Comparison of ENCODE assay signal across 8 cellular contexts in the genomic region with DNA sequence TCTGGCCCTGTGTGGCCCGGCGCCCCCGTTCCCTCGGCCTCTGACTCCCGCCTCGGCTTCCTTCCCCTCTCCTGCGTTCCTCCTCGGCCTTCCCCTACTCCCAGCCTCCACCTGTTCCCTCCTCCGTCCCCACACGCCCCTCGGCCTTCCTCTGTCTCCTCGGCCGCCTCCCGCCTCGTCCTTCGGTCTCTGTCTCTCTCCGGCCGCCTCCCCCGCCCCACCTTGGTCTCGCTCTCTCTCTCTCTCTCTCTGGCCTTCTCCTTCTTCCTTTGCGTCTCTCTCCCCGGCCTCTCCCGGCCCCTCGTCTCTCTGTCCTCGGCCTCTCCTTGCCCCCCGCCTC. TPM values are rescaled to one million over a fixed set of nuclear protein-coding genes. Genes with fewer than 3 reads are reported as not detected.
DNase-seq lines count a peak whose midpoint lies in the region; ATAC-seq and TF ChIP-seq lines count a peak whose summit lies in the region.

No MANE protein-coding gene starts in this region.

- peak overlapping the region; percentile 97 for H3K4me3 Mint-ChIP-seq in activated naive CD4-positive, alpha-beta T cell treated with anti-CD3 and anti-CD28 coated beads, Interleukin-2, amount 10 ng/mL, durations not matched to agents 7 days and 5 days
- peak overlapping the region; percentile 83 for H3K4me3 Mint-ChIP-seq in WTC11
- peak overlapping the region; percentile 93 for H3K4me3 Mint-ChIP-seq in stimulated activated effector memory CD8-positive, alpha-beta T cell treated with anti-CD3 and anti-CD28 coated beads, Interleukin-12 subunit alpha, Interleukin-12 subunit beta, amount 100 ng/mL, for 72 hours

- intact Hi-C loops in right cardiac atrium (cut with DNase I): loop anchor here in 3 of 4 donors (5.0 to 10.0 kb wide), 4 partner anchors 52 to 552 kb away; no protein-coding TSS in a partner anchor

- peaks cover 34% of the 10 kb centered on the region for H3K4me1 Mint-ChIP-seq in activated naive CD4-positive, alpha-beta T cell treated with anti-CD3 and anti-CD28 coated beads, Interleukin-2, amount 10 ng/mL, durations not matched to agents 7 days and 5 days
- H3K4me1 Mint-ChIP-seq in WTC11: peaks cover 15% of the 10 kb centered on the region
- H3K4me1 Mint-ChIP-seq in stimulated activated effector memory CD8-positive, alpha-beta T cell treated with anti-CD3 and anti-CD28 coated beads, Interleukin-12 subunit alpha, Interleukin-12 subunit beta, amount 100 ng/mL, for 72 hours: peaks cover 23% of the 10 kb centered on the region

- no peaks in the 10 kb centered on the region for H3K27me3 Mint-ChIP-seq in activated naive CD4-positive, alpha-beta T cell treated with anti-CD3 and anti-CD28 coated beads, Interleukin-2, amount 10 ng/mL, durations not matched to agents 7 days and 5 days
- no peaks in the 10 kb centered on the region for H3K27me3 Mint-ChIP-seq in WTC11 (ENCODE audit: low read depth)

- H3K27ac Mint-ChIP-seq in activated naive CD4-positive, alpha-beta T cell treated with anti-CD3 and anti-CD28 coated beads, Interleukin-2, amount 10 ng/mL, durations not matched to agents 7 days and 5 days: peak overlapping the region; percentile 93
- H3K27ac Mint-ChIP-seq in WTC11: no peak overlapping the region
- peak overlapping the region; percentile 95 for H3K27ac Mint-ChIP-seq in stimulated activated effector memory CD8-positive, alpha-beta T cell treated with anti-CD3 and anti-CD28 coated beads, Interleukin-12 subunit alpha, Interleukin-12 subunit beta, amount 100 ng/mL, for 72 hours

- peak overlapping the region; percentile 87 for H3K4me3 ChIP-seq in right cardiac atrium (ENCODE audit: low read length)

- no peaks in the 10 kb centered on the region for H3K9me3 Mint-ChIP-seq in activated naive CD4-positive, alpha-beta T cell treated with anti-CD3 and anti-CD28 coated beads, Interleukin-2, amount 10 ng/mL, durations not matched to agents 7 days and 5 days
- peaks cover 6% of the 10 kb centered on the region for H3K9me3 Mint-ChIP-seq in WTC11
- H3K9me3 Mint-ChIP-seq in stimulated activated effector memory CD8-positive, alpha-beta T cell treated with anti-CD3 and anti-CD28 coated beads, Interleukin-12 subunit alpha, Interleukin-12 subunit beta, amount 100 ng/mL, for 72 hours: no peaks in the 10 kb centered on the region

- ATAC-seq in HG03103 (IDR thresholded peaks at IDR 0.05; ENCODE audit: low read depth, unreplicated experiment) (peak; percentile 13), WTC11 (peak; percentile 1; the same call in 1 of the 2 replicates), right cardiac atrium (peak in 1 of 2 donors; percentile 24), GM19324 (IDR thresholded peaks at IDR 0.05; ENCODE audit: low FRiP score, unreplicated experiment) (no peak)
- ATAC-seq in stimulated activated effector memory CD8-positive, alpha-beta T cell treated with anti-CD3 and anti-CD28 coated beads, Interleukin-12 subunit alpha, Interleukin-12 subunit beta, amount 100 ng/mL, for 72 hours: peak; percentile 33

- no peaks in the 10 kb centered on the region for H3K27me3 ChIP-seq in right cardiac atrium (ENCODE audit: control insufficient read depth, insufficient read depth)

- under 1% methylated on average over 26 of the region's 26 CpGs for WGBS in right cardiac atrium

- peaks cover 5% of the 10 kb centered on the region for H3K4me1 ChIP-seq in right cardiac atrium (ENCODE audit: control insufficient read depth, insufficient read depth, low read length)

- no peak for DNase-seq in activated naive CD4-positive, alpha-beta T cell treated with anti-CD3 and anti-CD28 coated beads, Interleukin-2, amount 10 ng/mL, durations not matched to agents 7 days and 5 days
- no peak for DNase-seq in activated naive CD4-positive, alpha-beta T cell (lab: John Stamatoyannopoulos, UW)
- DNase-seq in WTC11 (ENCODE audit: low spot score): no peak
- DNase-seq in right cardiac atrium: no peak
- no peak for DNase-seq in stimulated activated effector memory CD8-positive, alpha-beta T cell treated with anti-CD3 and anti-CD28 coated beads, Interleukin-12 subunit alpha, Interleukin-12 subunit beta, amount 100 ng/mL, for 72 hours (ENCODE audit: low spot score in 2 of 2)
- no peak for DNase-seq in GM03348 (ENCODE audit: low spot score)

- CTCF ChIA-PET in activated naive CD4-positive, alpha-beta T cell treated with anti-CD3 and anti-CD28 coated beads, Interleukin-2, amount 10 ng/mL, durations not matched to agents 7 days and 5 days (lab: Charles Lee): no interaction called here
- CTCF ChIA-PET in WTC11 (lab: Charles Lee): interaction anchor here (1.0 kb wide), 2 partner anchors 40 to 81 kb away, joined by 3 read pairs; no protein-coding TSS in a partner anchor

- POLR2A ChIA-PET in WTC11 (lab: Charles Lee): interaction anchor here (0.5 kb wide), 1 partner anchor 119 kb away, joined by 3 read pairs; no protein-coding TSS in a partner anchor

- H3K36me3 Mint-ChIP-seq in activated naive CD4-positive, alpha-beta T cell treated with anti-CD3 and anti-CD28 coated beads, Interleukin-2, amount 10 ng/mL, durations not matched to agents 7 days and 5 days: peaks cover 29% of the 10 kb centered on the region
- peaks cover 32% of the 10 kb centered on the region for H3K36me3 Mint-ChIP-seq in WTC11
- peaks cover 25% of the 10 kb centered on the region for H3K36me3 Mint-ChIP-seq in stimulated activated effector memory CD8-positive, alpha-beta T cell treated with anti-CD3 and anti-CD28 coated beads, Interleukin-12 subunit alpha, Interleukin-12 subunit beta, amount 100 ng/mL, for 72 hours

- TF ChIP-seq CTCF in WTC11 (IDR thresholded peaks at IDR 0.05): no peak

- peak overlapping the region; percentile 81 for H3K27ac ChIP-seq in right cardiac atrium (ENCODE audit: low read length)

- H3K9me3 ChIP-seq in right cardiac atrium (ENCODE audit: control insufficient read depth, low read length): no peaks in the 10 kb centered on the region

TF ChIP-seq in WTC11, 78 proteins besides CTCF, POLR2A, EP300 and RAD21 (continues in another document):
- TF ChIP-seq EMX1 (CRISPR knock-in tag; IDR thresholded peaks at IDR 0.05) (no peak), GTF2I (CRISPR knock-in tag; conservative IDR thresholded peaks at IDR 0.05) (no peak), TP53 (CRISPR knock-in tag; IDR thresholded peaks at IDR 0.05) (no peak), CREB1 (CRISPR knock-in tag; IDR thresholded peaks at IDR 0.05) (no peak), NR2C2 (CRISPR knock-in tag; IDR thresholded peaks at IDR 0.05) (no peak), HMGXB4 (CRISPR knock-in tag; IDR thresholded peaks at IDR 0.05) (no peak), MXD4 (CRISPR knock-in tag; IDR thresholded peaks at IDR 0.05; ENCODE audit: borderline replicate concordance) (no peak), GRHL2 (CRISPR knock-in tag; IDR thresholded peaks at IDR 0.05; ENCODE audit: insufficient replicate concordance, severe bottlenecking) (no peak), USF2 (CRISPR knock-in tag; IDR thresholded peaks at IDR 0.05) (no peak), ZNF317 (CRISPR knock-in tag; IDR thresholded peaks at IDR 0.05; ENCODE audit: borderline replicate concordance, low read depth) (no peak), NR1H2 (CRISPR knock-in tag; IDR thresholded peaks at IDR 0.05) (no peak), USF1 (CRISPR knock-in tag; IDR thresholded peaks at IDR 0.05) (no peak), ZNF416 (CRISPR knock-in tag; IDR thresholded peaks at IDR 0.05) (no peak)
- TF ChIP-seq, protein P1, sequence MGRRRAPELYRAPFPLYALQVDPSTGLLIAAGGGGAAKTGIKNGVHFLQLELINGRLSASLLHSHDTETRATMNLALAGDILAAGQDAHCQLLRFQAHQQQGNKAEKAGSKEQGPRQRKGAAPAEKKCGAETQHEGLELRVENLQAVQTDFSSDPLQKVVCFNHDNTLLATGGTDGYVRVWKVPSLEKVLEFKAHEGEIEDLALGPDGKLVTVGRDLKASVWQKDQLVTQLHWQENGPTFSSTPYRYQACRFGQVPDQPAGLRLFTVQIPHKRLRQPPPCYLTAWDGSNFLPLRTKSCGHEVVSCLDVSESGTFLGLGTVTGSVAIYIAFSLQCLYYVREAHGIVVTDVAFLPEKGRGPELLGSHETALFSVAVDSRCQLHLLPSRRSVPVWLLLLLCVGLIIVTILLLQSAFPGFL (CRISPR knock-in tag; IDR thresholded peaks at IDR 0.05; ENCODE audit: borderline replicate concordance): no peak

RNA-seq across cellular contexts. Expression of gene GET4, which starts 0.6 kb away (rescaled TPM):
- total RNA-seq in WTC11 (2021) (73.0 to 82.0 TPM (median 73.4 TPM) in 3 replicates), right cardiac atrium (10 to 100 TPM; 20.1 to 23.6 (median 22.2) TPM)
- 22.2 TPM for polyA plus RNA-seq in right cardiac atrium

RNA-seq across cellular contexts. Expression of gene SUN1, which starts 44.7 kb away (rescaled TPM):
- 149 to 158 TPM (median 156 TPM) in 3 replicates for total RNA-seq in WTC11 (2021)
- 100 to 1,000 TPM; 139 to 163 (median 147) TPM for total RNA-seq in right cardiac atrium
- polyA plus RNA-seq in right cardiac atrium: 86.9 TPM
